Comparison of ENCODE assay signal across 24 cellular contexts in genomic region chr6:158987657-158988056, GRCh38. TPM values are rescaled to one million over a fixed set of nuclear protein-coding genes. Genes with fewer than 3 reads are reported as not detected.
A peak's percentile ranks its signal among the peaks of the same experiment; 100 is the strongest.
DNase-seq lines count a peak whose midpoint lies in the region; ATAC-seq and TF ChIP-seq lines count a peak whose summit lies in the region.
"Had no signal": no experiment of that assay in that cellular context is flagged by ENCODE, and none has a peak within 500 bp of the region (broad histone marks: within the 10 kb centered on the region; RNA-seq: fewer than 3 reads in every experiment).

No MANE protein-coding gene starts in this region.

- H3K36me3 ChIP-seq in upper lobe of left lung: no peaks in the 10 kb centered on the region
- H3K36me3 ChIP-seq: BE2C, HAP-1 had no signal

- peaks cover 0 to 7% (median 0%) of the 10 kb centered on the region in 4 donors for H3K9me3 ChIP-seq in upper lobe of left lung
- H3K9me3 ChIP-seq: A549, BE2C, HAP-1 had no signal

- TF ChIP-seq CTCF in upper lobe of left lung (IDR thresholded peaks at IDR 0.05): no peak

- H3K27me3 ChIP-seq in upper lobe of left lung: no peaks in the 10 kb centered on the region
- H3K27me3 ChIP-seq: BE2C; BLaER1 treated with 17β-estradiol and CSF1 and Interleukin-3, amounts not matched to agents 10 nM and 100 nM had no signal

- ATAC-seq in activated CD4-positive, alpha-beta T cell treated with anti-CD3 and anti-CD28 coated beads for 36 hours: peak; percentile 54
- peak; percentile 46 to 55 for ATAC-seq in activated T-cell treated with anti-CD3 and anti-CD28 coated beads, Interleukin-2, amount 50 U/mL, for 4 hours
- ATAC-seq in activated T-helper 17 cell treated with anti-CD3 and anti-CD28 coated beads, Interleukin-2, amount 50 U/mL, for 72 hours (replicated peaks): peak; percentile 78
- peak; percentile 97 for ATAC-seq in stimulated activated effector memory CD8-positive, alpha-beta T cell treated with anti-CD3 and anti-CD28 coated beads, Interleukin-12 subunit alpha, Interleukin-12 subunit beta, amount 100 ng/mL, for 72 hours
- ATAC-seq in upper lobe of left lung (ENCODE audit: low FRiP score in 2 of 2): no peak
- ATAC-seq: A549 had no signal

- TF ChIP-seq EP300 in upper lobe of left lung (IDR thresholded peaks at IDR 0.05): no peak

- H3K27ac ChIP-seq in upper lobe of left lung: no peak overlapping the region
- H3K27ac ChIP-seq: A549; BLaER1 treated with 17β-estradiol and CSF1 and Interleukin-3, amounts not matched to agents 10 nM and 100 nM had no signal

- H3K4me3 Mint-ChIP-seq in activated CD4-positive, alpha-beta T cell treated with anti-CD3 and anti-CD28 coated beads for 36 hours: no peak overlapping the region
- H3K4me3 Mint-ChIP-seq in activated T-cell treated with anti-CD3 and anti-CD28 coated beads, Interleukin-2, amount 50 U/mL, for 4 hours: no peak overlapping the region
- H3K4me3 Mint-ChIP-seq in activated T-helper 17 cell treated with anti-CD3 and anti-CD28 coated beads, Interleukin-2, amount 50 U/mL, for 72 hours: no peak overlapping the region
- no peak overlapping the region for H3K4me3 Mint-ChIP-seq in stimulated activated effector memory CD8-positive, alpha-beta T cell treated with anti-CD3 and anti-CD28 coated beads, Interleukin-12 subunit alpha, Interleukin-12 subunit beta, amount 100 ng/mL, for 72 hours
- H3K4me3 Mint-ChIP-seq: CD14-positive monocyte; CD4-positive, alpha-beta T cell; CD8-positive, alpha-beta memory T cell; HFFc6 had no signal

- no peak overlapping the region for H3K4me3 ChIP-seq in upper lobe of left lung
- H3K4me3 ChIP-seq: A549; BLaER1 treated with 17β-estradiol and CSF1 and Interleukin-3, amounts not matched to agents 10 nM and 100 nM; HAP-1 had no signal

- DNase-seq in activated CD4-positive, alpha-beta T cell treated with anti-CD3 and anti-CD28 coated beads for 36 hours: no peak
- no peak for DNase-seq in activated CD4-positive, alpha-beta T cell treated with anti-CD3 and anti-CD28 coated beads for 1 hour
- no peak for DNase-seq in activated T-cell treated with anti-CD3 and anti-CD28 coated beads, Interleukin-2, amount 50 U/mL, for 4 hours
- DNase-seq in activated T-cell treated with anti-CD3 and anti-CD28 coated beads, Interleukin-2, amount 50 U/mL, for 1 hour: no peak
- no peak for DNase-seq in stimulated activated effector memory CD8-positive, alpha-beta T cell treated with anti-CD3 and anti-CD28 coated beads, Interleukin-12 subunit alpha, Interleukin-12 subunit beta, amount 100 ng/mL, for 72 hours (ENCODE audit: low spot score in 2 of 2)
- no peak for DNase-seq in stimulated activated CD4-positive, alpha-beta T cell treated with anti-CD3 and anti-CD28 coated beads, Interleukin-1b, Interleukin-23, amount 100 ng/mL, for 48 hours
- no peak for DNase-seq in upper lobe of left lung
- DNase-seq: 8988T; ACHN; AML-193; BE2C; CD4-positive, alpha-beta T cell; CD8-positive, alpha-beta memory T cell; DMS 273 treated with DMSO at 0.1 percent for 48 hours; DMS79; EL; GDM1; GOT3; HFFc6 had no signal

- H3K36me3 Mint-ChIP-seq in activated CD4-positive, alpha-beta T cell treated with anti-CD3 and anti-CD28 coated beads for 36 hours (ENCODE audit: low read depth): peaks cover 15% of the 10 kb centered on the region
- H3K36me3 Mint-ChIP-seq in activated T-cell treated with anti-CD3 and anti-CD28 coated beads, Interleukin-2, amount 50 U/mL, for 4 hours (ENCODE audit: insufficient read depth): peaks cover 9% of the 10 kb centered on the region
- H3K36me3 Mint-ChIP-seq in activated T-helper 17 cell treated with anti-CD3 and anti-CD28 coated beads, Interleukin-2, amount 50 U/mL, for 72 hours (ENCODE audit: low read depth): no peaks in the 10 kb centered on the region
- H3K36me3 Mint-ChIP-seq in stimulated activated effector memory CD8-positive, alpha-beta T cell treated with anti-CD3 and anti-CD28 coated beads, Interleukin-12 subunit alpha, Interleukin-12 subunit beta, amount 100 ng/mL, for 72 hours: peaks cover 8% of the 10 kb centered on the region

- intact Hi-C loops in activated CD4-positive, alpha-beta T cell treated with anti-CD3 and anti-CD28 coated beads for 36 hours (cut with DNase I, micrococcal nuclease): loop anchor here in 1 of 2 experiments (1.0 kb wide), 1 partner anchor 8 kb away; no protein-coding TSS in a partner anchor

- POLR2A ChIA-PET in activated CD4-positive, alpha-beta T cell treated with anti-CD3 and anti-CD28 coated beads for 36 hours (lab: Charles Lee): no interaction called here

- H3K4me1 Mint-ChIP-seq in activated CD4-positive, alpha-beta T cell treated with anti-CD3 and anti-CD28 coated beads for 36 hours: peaks cover 29% of the 10 kb centered on the region
- H3K4me1 Mint-ChIP-seq in activated T-cell treated with anti-CD3 and anti-CD28 coated beads, Interleukin-2, amount 50 U/mL, for 4 hours (ENCODE audit: low read depth): peaks cover 15% of the 10 kb centered on the region
- peaks cover 20% of the 10 kb centered on the region for H3K4me1 Mint-ChIP-seq in activated T-helper 17 cell treated with anti-CD3 and anti-CD28 coated beads, Interleukin-2, amount 50 U/mL, for 72 hours
- H3K4me1 Mint-ChIP-seq in stimulated activated effector memory CD8-positive, alpha-beta T cell treated with anti-CD3 and anti-CD28 coated beads, Interleukin-12 subunit alpha, Interleukin-12 subunit beta, amount 100 ng/mL, for 72 hours: peaks cover 27% of the 10 kb centered on the region

- no peaks in the 10 kb centered on the region for H3K4me1 ChIP-seq in upper lobe of left lung
- H3K4me1 ChIP-seq: BE2C, HAP-1 had no signal

- H3K27ac Mint-ChIP-seq in activated CD4-positive, alpha-beta T cell treated with anti-CD3 and anti-CD28 coated beads for 36 hours: no peak overlapping the region
- no peak overlapping the region for H3K27ac Mint-ChIP-seq in activated T-helper 17 cell treated with anti-CD3 and anti-CD28 coated beads, Interleukin-2, amount 50 U/mL, for 72 hours
- H3K27ac Mint-ChIP-seq in stimulated activated effector memory CD8-positive, alpha-beta T cell treated with anti-CD3 and anti-CD28 coated beads, Interleukin-12 subunit alpha, Interleukin-12 subunit beta, amount 100 ng/mL, for 72 hours: no peak overlapping the region
- H3K27ac Mint-ChIP-seq: CD4-positive, alpha-beta T cell; CD8-positive, alpha-beta memory T cell; HFFc6 had no signal

- no peaks in the 10 kb centered on the region for H3K27me3 Mint-ChIP-seq in activated CD4-positive, alpha-beta T cell treated with anti-CD3 and anti-CD28 coated beads for 36 hours
- H3K27me3 Mint-ChIP-seq in activated T-cell treated with anti-CD3 and anti-CD28 coated beads, Interleukin-2, amount 50 U/mL, for 4 hours (ENCODE audit: low read depth): no peaks in the 10 kb centered on the region
- no peaks in the 10 kb centered on the region for H3K27me3 Mint-ChIP-seq in activated T-helper 17 cell treated with anti-CD3 and anti-CD28 coated beads, Interleukin-2, amount 50 U/mL, for 72 hours
- H3K27me3 Mint-ChIP-seq: CD4-positive, alpha-beta T cell; CD8-positive, alpha-beta memory T cell had no signal

- CTCF ChIA-PET in activated CD4-positive, alpha-beta T cell treated with anti-CD3 and anti-CD28 coated beads for 36 hours (lab: Charles Lee): interaction anchor here (1.1 to 2.4 kb wide), 8 partner anchors 8 to 147 kb away, joined by 3 to 15 read pairs (median 5); no protein-coding TSS in a partner anchor

- TF ChIP-seq POLR2A in upper lobe of left lung (IDR thresholded peaks at IDR 0.05): no peak

- peaks cover 7% of the 10 kb centered on the region for H3K9me3 Mint-ChIP-seq in activated CD4-positive, alpha-beta T cell treated with anti-CD3 and anti-CD28 coated beads for 36 hours (ENCODE audit: low read depth)
- peaks cover 12% of the 10 kb centered on the region for H3K9me3 Mint-ChIP-seq in activated T-cell treated with anti-CD3 and anti-CD28 coated beads, Interleukin-2, amount 50 U/mL, for 4 hours
- H3K9me3 Mint-ChIP-seq in activated T-helper 17 cell treated with anti-CD3 and anti-CD28 coated beads, Interleukin-2, amount 50 U/mL, for 72 hours: peaks cover 8% of the 10 kb centered on the region
- peaks cover 5% of the 10 kb centered on the region for H3K9me3 Mint-ChIP-seq in stimulated activated effector memory CD8-positive, alpha-beta T cell treated with anti-CD3 and anti-CD28 coated beads, Interleukin-12 subunit alpha, Interleukin-12 subunit beta, amount 100 ng/mL, for 72 hours

- WGBS in upper lobe of left lung, 2 donors: 78 to 80% methylated on average over 1 of the region's 1 CpG

RNA-seq across cellular contexts. Expression of gene RSPH3, which starts 12.3 kb away (rescaled TPM):
- total RNA-seq in activated CD4-positive, alpha-beta T cell treated with anti-CD3 and anti-CD28 coated beads for 36 hours: 1 to 10 TPM; 6.5 to 9.3 TPM
- 1 to 10 TPM; 1.6 to 2.1 (median 1.7) TPM for total RNA-seq in activated T-cell treated with anti-CD3 and anti-CD28 coated beads, Interleukin-2, amount 50 U/mL, for 4 hours
- total RNA-seq in activated T-helper 17 cell treated with anti-CD3 and anti-CD28 coated beads, Interleukin-2, amount 50 U/mL, for 72 hours: 10 to 100 TPM in 1 of 2 donors, 1 to 10 TPM in 1; 2.4 to 15.9 TPM
- total RNA-seq in upper lobe of left lung: 10 to 100 TPM; 14.7 to 22.0 (median 18.2) TPM

RNA-seq across cellular contexts. Expression of gene TAGAP, which starts 57.1 kb away (rescaled TPM):
- 10 to 100 TPM; 44.8 to 51.0 TPM for total RNA-seq in activated CD4-positive, alpha-beta T cell treated with anti-CD3 and anti-CD28 coated beads for 36 hours
- total RNA-seq in activated T-cell treated with anti-CD3 and anti-CD28 coated beads, Interleukin-2, amount 50 U/mL, for 4 hours: 100 to 1,000 TPM; 120 to 132 (median 130) TPM
- total RNA-seq in activated T-helper 17 cell treated with anti-CD3 and anti-CD28 coated beads, Interleukin-2, amount 50 U/mL, for 72 hours: 10 to 100 TPM; 11.7 to 80.7 TPM
- total RNA-seq in upper lobe of left lung: 10 to 100 TPM in 2 of 6 donors, 1 to 10 TPM in 4; 7.8 to 19.3 (median 8.8) TPM
- total RNA-seq: HFFc6 had no signal

Comparison
In these comparisons a context has a peak if more than half of its experiments do, and no peak if none do; other contexts are left out.
1. ATAC-seq: peak in activated CD4-positive, alpha-beta T cell treated with anti-CD3 and anti-CD28 coated beads for 36 hours (single experiment), activated T-cell treated with anti-CD3 and anti-CD28 coated beads, Interleukin-2, amount 50 U/mL, for 4 hours (2 of 2), activated T-helper 17 cell treated with anti-CD3 and anti-CD28 coated beads, Interleukin-2, amount 50 U/mL, for 72 hours (single experiment) and stimulated activated effector memory CD8-positive, alpha-beta T cell treated with anti-CD3 and anti-CD28 coated beads, Interleukin-12 subunit alpha, Interleukin-12 subunit beta, amount 100 ng/mL, for 72 hours (single experiment); none in upper lobe of left lung (0 of 2).